In the genomic region with DNA sequence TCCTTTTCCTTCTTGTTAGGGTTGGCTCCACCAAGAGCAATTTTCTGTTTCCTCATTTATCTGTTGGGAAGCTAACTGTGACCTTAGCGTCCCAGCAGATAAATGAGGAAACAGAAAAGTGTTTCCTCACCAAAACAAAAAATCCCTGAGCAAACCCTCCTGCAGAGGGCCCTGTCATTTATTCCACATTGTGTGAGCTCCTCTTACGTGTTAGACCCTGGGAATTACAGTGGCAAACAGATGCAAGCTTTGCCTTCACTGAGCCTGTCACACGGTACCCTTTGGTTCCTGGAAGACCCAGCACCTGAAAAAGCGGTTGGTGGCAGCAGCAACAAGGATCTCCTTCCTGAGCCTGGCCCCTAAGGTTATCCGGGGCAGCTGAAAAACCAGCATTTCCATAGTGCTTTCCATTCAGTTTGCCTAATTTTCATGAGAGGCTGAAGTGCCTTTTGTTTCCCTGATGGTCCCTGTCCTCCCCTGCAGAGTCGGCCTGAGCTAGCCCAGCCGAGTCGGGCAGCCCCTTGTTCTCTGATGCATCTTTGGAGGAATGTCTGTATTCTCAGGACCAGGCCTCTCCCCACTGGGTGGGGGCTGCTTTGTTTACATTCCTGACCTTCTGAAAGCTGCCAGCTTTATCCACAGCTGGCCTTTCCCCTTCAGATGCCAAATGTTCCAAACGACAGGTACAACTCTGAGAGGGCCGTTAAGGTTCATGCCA, we compare ENCODE assay signal across 1 cellular context.
TF ChIP-seq lines count a peak whose summit lies in the region.

No MANE protein-coding gene starts in this region.

TF ChIP-seq in SK-N-SH, 30 proteins besides CTCF, POLR2A, EP300 and RAD21 (continued from another document):
- TF ChIP-seq, protein P1, sequence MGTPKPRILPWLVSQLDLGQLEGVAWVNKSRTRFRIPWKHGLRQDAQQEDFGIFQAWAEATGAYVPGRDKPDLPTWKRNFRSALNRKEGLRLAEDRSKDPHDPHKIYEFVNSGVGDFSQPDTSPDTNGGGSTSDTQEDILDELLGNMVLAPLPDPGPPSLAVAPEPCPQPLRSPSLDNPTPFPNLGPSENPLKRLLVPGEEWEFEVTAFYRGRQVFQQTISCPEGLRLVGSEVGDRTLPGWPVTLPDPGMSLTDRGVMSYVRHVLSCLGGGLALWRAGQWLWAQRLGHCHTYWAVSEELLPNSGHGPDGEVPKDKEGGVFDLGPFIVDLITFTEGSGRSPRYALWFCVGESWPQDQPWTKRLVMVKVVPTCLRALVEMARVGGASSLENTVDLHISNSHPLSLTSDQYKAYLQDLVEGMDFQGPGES (IDR thresholded peaks at IDR 0.05; ENCODE audit: low read depth, low read length), result no peak
